1 cellular context compared by ENCODE assay signal in the genomic region with DNA sequence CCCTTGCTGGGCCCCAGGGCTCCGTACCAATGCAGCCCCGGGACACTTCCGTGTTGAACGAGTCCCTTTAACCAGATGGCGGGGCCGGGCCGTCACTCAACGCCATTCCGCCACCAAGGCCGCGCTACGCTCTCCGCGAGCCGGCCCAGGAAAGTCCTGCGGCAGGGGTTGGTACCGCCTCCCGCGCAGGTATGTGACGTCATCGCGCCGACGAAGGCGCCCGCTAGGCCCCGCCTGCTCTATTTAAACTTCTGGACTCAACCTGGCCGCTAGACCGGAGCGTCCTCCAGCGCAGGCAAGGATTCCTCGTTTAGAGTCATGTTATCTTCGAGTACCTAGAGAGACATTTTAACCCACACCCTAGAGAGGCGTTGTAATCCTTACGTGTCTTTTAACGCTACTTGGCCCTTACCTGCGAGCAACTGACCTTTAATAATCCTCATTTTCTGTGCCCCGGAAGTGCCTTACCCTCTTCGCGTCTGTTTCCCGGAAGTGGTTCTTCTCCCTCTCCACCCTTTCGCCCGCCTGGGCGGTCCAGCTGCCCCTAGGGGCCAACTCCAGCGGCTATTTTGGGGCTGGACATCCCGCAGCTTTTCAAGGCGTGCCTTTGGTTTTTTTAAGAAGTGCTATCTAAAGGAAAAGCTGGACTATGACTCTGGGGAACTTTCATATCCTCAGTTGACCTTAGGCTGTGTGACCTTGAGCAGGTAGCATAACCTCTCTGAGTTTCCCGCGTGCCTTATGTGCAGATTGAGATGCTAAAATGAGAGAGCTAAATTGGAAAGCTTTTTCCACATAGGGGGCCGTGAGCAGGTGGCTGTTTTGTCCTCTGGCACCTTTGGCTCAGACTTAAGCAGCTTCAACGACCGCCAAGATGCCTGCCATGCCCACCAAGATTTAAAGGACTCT.
TF ChIP-seq lines count a peak whose summit lies in the region.

A gene with protein sequence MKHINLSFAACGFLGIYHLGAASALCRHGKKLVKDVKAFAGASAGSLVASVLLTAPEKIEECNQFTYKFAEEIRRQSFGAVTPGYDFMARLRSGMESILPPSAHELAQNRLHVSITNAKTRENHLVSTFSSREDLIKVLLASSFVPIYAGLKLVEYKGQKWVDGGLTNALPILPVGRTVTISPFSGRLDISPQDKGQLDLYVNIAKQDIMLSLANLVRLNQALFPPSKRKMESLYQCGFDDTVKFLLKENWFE (minus strand): TSS at position 155 of the 909 bp plus-strand sequence. CDS start 1,294 bp downstream, outside the sequence.

TF ChIP-seq in SK-N-SH treated with all-trans-retinoic acid at 6 μM for 48 hours, 23 proteins besides CTCF, POLR2A, EP300 and RAD21 (continued from another document):
- TF ChIP-seq, protein P1, sequence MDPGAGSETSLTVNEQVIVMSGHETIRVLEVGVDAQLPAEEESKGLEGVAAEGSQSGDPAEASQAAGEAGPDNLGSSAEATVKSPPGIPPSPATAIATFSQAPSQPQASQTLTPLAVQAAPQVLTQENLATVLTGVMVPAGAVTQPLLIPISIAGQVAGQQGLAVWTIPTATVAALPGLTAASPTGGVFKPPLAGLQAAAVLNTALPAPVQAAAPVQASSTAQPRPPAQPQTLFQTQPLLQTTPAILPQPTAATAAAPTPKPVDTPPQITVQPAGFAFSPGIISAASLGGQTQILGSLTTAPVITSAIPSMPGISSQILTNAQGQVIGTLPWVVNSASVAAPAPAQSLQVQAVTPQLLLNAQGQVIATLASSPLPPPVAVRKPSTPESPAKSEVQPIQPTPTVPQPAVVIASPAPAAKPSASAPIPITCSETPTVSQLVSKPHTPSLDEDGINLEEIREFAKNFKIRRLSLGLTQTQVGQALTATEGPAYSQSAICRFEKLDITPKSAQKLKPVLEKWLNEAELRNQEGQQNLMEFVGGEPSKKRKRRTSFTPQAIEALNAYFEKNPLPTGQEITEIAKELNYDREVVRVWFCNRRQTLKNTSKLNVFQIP (CRISPR knock-in tag; IDR thresholded peaks at IDR 0.05; ENCODE audit: borderline replicate concordance, low read depth), result no peak
- no peak for TF ChIP-seq ZFP30 (CRISPR knock-in tag; IDR thresholded peaks at IDR 0.05)
- TF ChIP-seq, protein P2, sequence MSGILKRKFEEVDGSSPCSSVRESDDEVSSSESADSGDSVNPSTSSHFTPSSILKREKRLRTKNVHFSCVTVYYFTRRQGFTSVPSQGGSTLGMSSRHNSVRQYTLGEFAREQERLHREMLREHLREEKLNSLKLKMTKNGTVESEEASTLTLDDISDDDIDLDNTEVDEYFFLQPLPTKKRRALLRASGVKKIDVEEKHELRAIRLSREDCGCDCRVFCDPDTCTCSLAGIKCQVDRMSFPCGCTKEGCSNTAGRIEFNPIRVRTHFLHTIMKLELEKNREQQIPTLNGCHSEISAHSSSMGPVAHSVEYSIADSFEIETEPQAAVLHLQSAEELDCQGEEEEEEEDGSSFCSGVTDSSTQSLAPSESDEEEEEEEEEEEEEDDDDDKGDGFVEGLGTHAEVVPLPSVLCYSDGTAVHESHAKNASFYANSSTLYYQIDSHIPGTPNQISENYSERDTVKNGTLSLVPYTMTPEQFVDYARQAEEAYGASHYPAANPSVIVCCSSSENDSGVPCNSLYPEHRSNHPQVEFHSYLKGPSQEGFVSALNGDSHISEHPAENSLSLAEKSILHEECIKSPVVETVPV (CRISPR knock-in tag; IDR thresholded peaks at IDR 0.05), result no peak
- no peak for TF ChIP-seq PPARA (CRISPR knock-in tag; IDR thresholded peaks at IDR 0.05; ENCODE audit: borderline replicate concordance)
- no peak for TF ChIP-seq ZNF8 (CRISPR knock-in tag; IDR thresholded peaks at IDR 0.05)
- 0 out of 2 replicates have a peak, but pooled peaks have one; percentile 15 for TF ChIP-seq ISL1 (CRISPR knock-in tag; IDR thresholded peaks at IDR 0.05)
- TF ChIP-seq ARNTL (CRISPR knock-in tag; IDR thresholded peaks at IDR 0.05; ENCODE audit: borderline replicate concordance, low read depth), result no peak
- TF ChIP-seq, protein P3, sequence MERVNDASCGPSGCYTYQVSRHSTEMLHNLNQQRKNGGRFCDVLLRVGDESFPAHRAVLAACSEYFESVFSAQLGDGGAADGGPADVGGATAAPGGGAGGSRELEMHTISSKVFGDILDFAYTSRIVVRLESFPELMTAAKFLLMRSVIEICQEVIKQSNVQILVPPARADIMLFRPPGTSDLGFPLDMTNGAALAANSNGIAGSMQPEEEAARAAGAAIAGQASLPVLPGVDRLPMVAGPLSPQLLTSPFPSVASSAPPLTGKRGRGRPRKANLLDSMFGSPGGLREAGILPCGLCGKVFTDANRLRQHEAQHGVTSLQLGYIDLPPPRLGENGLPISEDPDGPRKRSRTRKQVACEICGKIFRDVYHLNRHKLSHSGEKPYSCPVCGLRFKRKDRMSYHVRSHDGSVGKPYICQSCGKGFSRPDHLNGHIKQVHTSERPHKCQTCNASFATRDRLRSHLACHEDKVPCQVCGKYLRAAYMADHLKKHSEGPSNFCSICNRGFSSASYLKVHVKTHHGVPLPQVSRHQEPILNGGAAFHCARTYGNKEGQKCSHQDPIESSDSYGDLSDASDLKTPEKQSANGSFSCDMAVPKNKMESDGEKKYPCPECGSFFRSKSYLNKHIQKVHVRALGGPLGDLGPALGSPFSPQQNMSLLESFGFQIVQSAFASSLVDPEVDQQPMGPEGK (CRISPR knock-in tag; IDR thresholded peaks at IDR 0.05; ENCODE audit: borderline replicate concordance), result no peak
- peak; percentile 63; the same call in 1 of the 2 replicates for TF ChIP-seq OSR1 (CRISPR knock-in tag; IDR thresholded peaks at IDR 0.05)
- TF ChIP-seq ZC3H10 (CRISPR knock-in tag; IDR thresholded peaks at IDR 0.05), result no peak
